Comparison of ENCODE assay signal across 12 cellular contexts in genomic region chrX:1165535-1166196, GRCh38. TPM values are rescaled to one million over a fixed set of nuclear protein-coding genes. Genes with fewer than 3 reads are reported as not detected.
DNase-seq lines count a peak whose midpoint lies in the region; ATAC-seq, FAIRE-seq and TF ChIP-seq lines count a peak whose summit lies in the region.
"Had no signal": no experiment of that assay in that cellular context is flagged by ENCODE, and none has a peak within 500 bp of the region (broad histone marks: within the 10 kb centered on the region; RNA-seq: fewer than 3 reads in every experiment).

No MANE protein-coding gene starts in this region.

- no peaks in the 10 kb centered on the region for H3K9me2 ChIP-seq in Loucy (replicated peaks; ENCODE audit: low read depth, low read length)

- ATAC-seq in esophagus mucosa, result no peak
- ATAC-seq in left lobe of liver, result no peak
- ATAC-seq: HCT116 had no signal

- H3K9me3 Mint-ChIP-seq in dendritic cell treated with granulocyte-macrophage colony-stimulating factor and Interleukin-4, amounts not matched to agents 40 ng/mL and 50 ng/mL, for 4 days, result no peaks in the 10 kb centered on the region

- peaks cover 7% of the 10 kb centered on the region for H3F3A ChIP-seq in Loucy (ENCODE audit: low read depth)

- H3K36me3 Mint-ChIP-seq in dendritic cell treated with granulocyte-macrophage colony-stimulating factor and Interleukin-4, amounts not matched to agents 40 ng/mL and 50 ng/mL, for 4 days (ENCODE audit: low read depth), result no peaks in the 10 kb centered on the region

- H3K36me3 ChIP-seq in Loucy (ENCODE audit: insufficient read depth, low read length) (no peaks in the 10 kb centered on the region), kidney (ENCODE audit: control insufficient read depth in 1 of 2, insufficient read depth in 2 of 2, low read length in 2 of 2) (no peaks in the 10 kb centered on the region)

- peaks cover 11% of the 10 kb centered on the region for H3K27me3 Mint-ChIP-seq in dendritic cell treated with granulocyte-macrophage colony-stimulating factor and Interleukin-4, amounts not matched to agents 40 ng/mL and 50 ng/mL, for 4 days

- no peak overlapping the region for H3K27ac Mint-ChIP-seq in dendritic cell treated with granulocyte-macrophage colony-stimulating factor and Interleukin-4, amounts not matched to agents 40 ng/mL and 50 ng/mL, for 4 days

- H3K9ac ChIP-seq in Loucy (ENCODE audit: low read depth, low read length, poor library complexity, severe bottlenecking) (no peak overlapping the region), kidney (ENCODE audit: low read length in 2 of 2) (no peak overlapping the region)

- TF ChIP-seq CTCF in Loucy (conservative IDR thresholded peaks at IDR 0.05; ENCODE audit: low read length), result no peak
- no peak for TF ChIP-seq CTCF in kidney (IDR thresholded peaks at IDR 0.05; ENCODE audit: borderline replicate concordance, extremely low read depth, insufficient read depth)

- H3K4me1 ChIP-seq in Loucy (ENCODE audit: insufficient read depth, low read length, poor library complexity, severe bottlenecking) (peaks cover 3% of the 10 kb centered on the region), kidney (ENCODE audit: control insufficient read depth in 1 of 2, insufficient read depth in 1 of 2, low read depth in 1 of 2, low read length in 2 of 2) (no peaks in the 10 kb centered on the region)

- intact Hi-C loops in dendritic cell treated with granulocyte-macrophage colony-stimulating factor and Interleukin-4, amounts not matched to agents 40 ng/mL and 50 ng/mL, for 4 days (cut with micrococcal nuclease), result no loop called here
- intact Hi-C loops in kidney (cut with DNase I), result no loop called here

- peak overlapping the region; percentile 51 for H3K4me2 ChIP-seq in Loucy (ENCODE audit: low read depth, low read length, poor library complexity, severe bottlenecking)

- H3K4me1 Mint-ChIP-seq in dendritic cell treated with granulocyte-macrophage colony-stimulating factor and Interleukin-4, amounts not matched to agents 40 ng/mL and 50 ng/mL, for 4 days (ENCODE audit: low read depth), result peaks cover 2% of the 10 kb centered on the region

- DNase-seq in activated CD4-positive, alpha-beta T cell treated with anti-CD3 and anti-CD28 coated beads for 48 hours, result peak; percentile 22
- no peak for DNase-seq in activated CD4-positive, alpha-beta T cell treated with anti-CD3 and anti-CD28 coated beads for 4 hours
- DNase-seq in retina (peak; percentile 54), kidney (no peak), left lobe of liver (ENCODE audit: low spot score) (no peak)
- DNase-seq: ACHN, NCI-H524 had no signal

- H3K4me3 Mint-ChIP-seq in dendritic cell treated with granulocyte-macrophage colony-stimulating factor and Interleukin-4, amounts not matched to agents 40 ng/mL and 50 ng/mL, for 4 days, result peak overlapping the region; percentile 17

- H3K27me3 ChIP-seq in Loucy (ENCODE audit: insufficient read depth, low read length, poor library complexity, severe bottlenecking), result no peaks in the 10 kb centered on the region

- no peaks in the 10 kb centered on the region for H3K9me3 ChIP-seq in Loucy (ENCODE audit: insufficient read depth, low read depth, low read length)
- H3K9me3 ChIP-seq in kidney (ENCODE audit: control insufficient read depth in 1 of 2, low read length in 2 of 2), result no peaks in the 10 kb centered on the region

- H3K79me2 ChIP-seq in Loucy (ENCODE audit: insufficient read depth, low read length), result no peaks in the 10 kb centered on the region

- peak overlapping the region; percentile 35 for H3K4me3 ChIP-seq in Loucy (ENCODE audit: low read length, poor library complexity, severe bottlenecking)
- no peak overlapping the region for H3K4me3 ChIP-seq in kidney (ENCODE audit: low read length in 2 of 2)

- H2AFZ ChIP-seq in Loucy (ENCODE audit: low read length), result no peak overlapping the region

- no peak overlapping the region for H3K27ac ChIP-seq in kidney (ENCODE audit: low read depth in 2 of 2, low read length in 2 of 2)

- FAIRE-seq in kidney (lab: Jason Lieb, UNC), result no peak
- FAIRE-seq: bronchial epithelial cell had no signal

- H4K20me1 ChIP-seq in Loucy (ENCODE audit: insufficient read depth, low read length, poor library complexity, severe bottlenecking), result no peaks in the 10 kb centered on the region

RNA-seq across cellular contexts. Expression of gene CRLF2, which starts 46.8 kb away (rescaled TPM):
- total RNA-seq in kidney (1.6 TPM), esophagus mucosa (not detected), left lobe of liver (not detected)
- polyA plus RNA-seq in kidney (ENCODE audit: insufficient read depth, low read depth, low replicate concordance), result not detected
- total RNA-seq: bronchial epithelial cell had no signal

Comparison
In these comparisons a context has a peak if more than half of its experiments do, and no peak if none do; other contexts are left out.
1. DNase-seq: peak in activated CD4-positive, alpha-beta T cell treated with anti-CD3 and anti-CD28 coated beads for 48 hours (single experiment) and retina (single experiment); none in activated CD4-positive, alpha-beta T cell treated with anti-CD3 and anti-CD28 coated beads for 4 hours (0 of 2), kidney (single experiment) and left lobe of liver (single experiment).